1 cellular context compared by ENCODE assay signal in the genomic region with DNA sequence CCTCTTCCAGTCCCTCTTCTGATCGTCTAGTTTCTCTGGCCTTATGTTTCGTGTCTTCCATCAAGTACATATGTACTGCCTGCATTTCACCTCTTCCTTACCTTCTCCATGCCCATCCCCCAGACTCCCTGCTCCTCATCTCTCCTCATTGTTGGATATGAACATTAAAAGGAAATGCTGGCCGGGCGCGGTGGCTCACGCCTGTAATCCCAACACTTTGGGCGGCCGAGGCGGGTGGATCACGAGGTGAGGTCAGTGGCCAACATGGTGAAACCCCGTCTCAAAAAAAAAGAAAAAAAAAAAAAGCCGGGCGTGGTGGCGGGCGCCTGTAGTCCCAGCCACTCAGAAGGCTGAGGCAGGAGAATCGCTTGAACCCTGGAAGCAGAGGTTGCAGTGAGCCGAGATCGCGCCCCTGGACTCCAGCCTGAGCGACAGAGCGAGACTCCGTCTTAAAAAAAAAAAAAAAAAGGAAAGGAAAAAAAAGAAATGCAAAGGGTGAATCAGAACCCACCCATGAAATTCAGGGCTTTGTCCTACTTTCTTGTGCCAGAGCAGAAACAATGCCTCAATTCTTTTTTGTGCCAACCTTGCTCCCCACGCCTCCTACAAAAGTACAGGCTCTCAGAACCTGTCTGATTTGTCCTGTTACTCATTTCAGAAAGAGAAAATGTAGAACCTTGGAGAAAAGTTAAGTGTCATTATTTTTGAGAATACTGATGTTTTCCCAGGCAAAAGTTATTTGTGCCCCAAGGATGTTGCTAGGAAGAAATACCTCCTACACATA.
TF ChIP-seq lines count a peak whose summit lies in the region.

No MANE protein-coding gene starts in this region.

TF ChIP-seq in GM23338, 12 proteins besides CTCF, POLR2A, EP300 and RAD21 (continued from another document):
- TF ChIP-seq, protein P1, sequence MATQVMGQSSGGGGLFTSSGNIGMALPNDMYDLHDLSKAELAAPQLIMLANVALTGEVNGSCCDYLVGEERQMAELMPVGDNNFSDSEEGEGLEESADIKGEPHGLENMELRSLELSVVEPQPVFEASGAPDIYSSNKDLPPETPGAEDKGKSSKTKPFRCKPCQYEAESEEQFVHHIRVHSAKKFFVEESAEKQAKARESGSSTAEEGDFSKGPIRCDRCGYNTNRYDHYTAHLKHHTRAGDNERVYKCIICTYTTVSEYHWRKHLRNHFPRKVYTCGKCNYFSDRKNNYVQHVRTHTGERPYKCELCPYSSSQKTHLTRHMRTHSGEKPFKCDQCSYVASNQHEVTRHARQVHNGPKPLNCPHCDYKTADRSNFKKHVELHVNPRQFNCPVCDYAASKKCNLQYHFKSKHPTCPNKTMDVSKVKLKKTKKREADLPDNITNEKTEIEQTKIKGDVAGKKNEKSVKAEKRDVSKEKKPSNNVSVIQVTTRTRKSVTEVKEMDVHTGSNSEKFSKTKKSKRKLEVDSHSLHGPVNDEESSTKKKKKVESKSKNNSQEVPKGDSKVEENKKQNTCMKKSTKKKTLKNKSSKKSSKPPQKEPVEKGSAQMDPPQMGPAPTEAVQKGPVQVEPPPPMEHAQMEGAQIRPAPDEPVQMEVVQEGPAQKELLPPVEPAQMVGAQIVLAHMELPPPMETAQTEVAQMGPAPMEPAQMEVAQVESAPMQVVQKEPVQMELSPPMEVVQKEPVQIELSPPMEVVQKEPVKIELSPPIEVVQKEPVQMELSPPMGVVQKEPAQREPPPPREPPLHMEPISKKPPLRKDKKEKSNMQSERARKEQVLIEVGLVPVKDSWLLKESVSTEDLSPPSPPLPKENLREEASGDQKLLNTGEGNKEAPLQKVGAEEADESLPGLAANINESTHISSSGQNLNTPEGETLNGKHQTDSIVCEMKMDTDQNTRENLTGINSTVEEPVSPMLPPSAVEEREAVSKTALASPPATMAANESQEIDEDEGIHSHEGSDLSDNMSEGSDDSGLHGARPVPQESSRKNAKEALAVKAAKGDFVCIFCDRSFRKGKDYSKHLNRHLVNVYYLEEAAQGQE (IDR thresholded peaks at IDR 0.05; ENCODE audit: unreplicated experiment) = no peak
- TF ChIP-seq, protein P2, sequence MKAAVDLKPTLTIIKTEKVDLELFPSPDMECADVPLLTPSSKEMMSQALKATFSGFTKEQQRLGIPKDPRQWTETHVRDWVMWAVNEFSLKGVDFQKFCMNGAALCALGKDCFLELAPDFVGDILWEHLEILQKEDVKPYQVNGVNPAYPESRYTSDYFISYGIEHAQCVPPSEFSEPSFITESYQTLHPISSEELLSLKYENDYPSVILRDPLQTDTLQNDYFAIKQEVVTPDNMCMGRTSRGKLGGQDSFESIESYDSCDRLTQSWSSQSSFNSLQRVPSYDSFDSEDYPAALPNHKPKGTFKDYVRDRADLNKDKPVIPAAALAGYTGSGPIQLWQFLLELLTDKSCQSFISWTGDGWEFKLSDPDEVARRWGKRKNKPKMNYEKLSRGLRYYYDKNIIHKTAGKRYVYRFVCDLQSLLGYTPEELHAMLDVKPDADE (IDR thresholded peaks at IDR 0.05) = no peak
- TF ChIP-seq CREB1 (CRISPR knock-in tag; IDR thresholded peaks at IDR 0.05; ENCODE audit: low read depth) (no peak), POLR2AphosphoS5 (IDR thresholded peaks at IDR 0.05; ENCODE audit: low read depth) (no peak), EZH2phosphoT487 (IDR thresholded peaks at IDR 0.05; ENCODE audit: unreplicated experiment) (no peak), NANOG (IDR thresholded peaks at IDR 0.05; ENCODE audit: borderline replicate concordance) (no peak), JUNB (IDR thresholded peaks at IDR 0.05; ENCODE audit: unreplicated experiment) (no peak)
- TF ChIP-seq, protein P3, sequence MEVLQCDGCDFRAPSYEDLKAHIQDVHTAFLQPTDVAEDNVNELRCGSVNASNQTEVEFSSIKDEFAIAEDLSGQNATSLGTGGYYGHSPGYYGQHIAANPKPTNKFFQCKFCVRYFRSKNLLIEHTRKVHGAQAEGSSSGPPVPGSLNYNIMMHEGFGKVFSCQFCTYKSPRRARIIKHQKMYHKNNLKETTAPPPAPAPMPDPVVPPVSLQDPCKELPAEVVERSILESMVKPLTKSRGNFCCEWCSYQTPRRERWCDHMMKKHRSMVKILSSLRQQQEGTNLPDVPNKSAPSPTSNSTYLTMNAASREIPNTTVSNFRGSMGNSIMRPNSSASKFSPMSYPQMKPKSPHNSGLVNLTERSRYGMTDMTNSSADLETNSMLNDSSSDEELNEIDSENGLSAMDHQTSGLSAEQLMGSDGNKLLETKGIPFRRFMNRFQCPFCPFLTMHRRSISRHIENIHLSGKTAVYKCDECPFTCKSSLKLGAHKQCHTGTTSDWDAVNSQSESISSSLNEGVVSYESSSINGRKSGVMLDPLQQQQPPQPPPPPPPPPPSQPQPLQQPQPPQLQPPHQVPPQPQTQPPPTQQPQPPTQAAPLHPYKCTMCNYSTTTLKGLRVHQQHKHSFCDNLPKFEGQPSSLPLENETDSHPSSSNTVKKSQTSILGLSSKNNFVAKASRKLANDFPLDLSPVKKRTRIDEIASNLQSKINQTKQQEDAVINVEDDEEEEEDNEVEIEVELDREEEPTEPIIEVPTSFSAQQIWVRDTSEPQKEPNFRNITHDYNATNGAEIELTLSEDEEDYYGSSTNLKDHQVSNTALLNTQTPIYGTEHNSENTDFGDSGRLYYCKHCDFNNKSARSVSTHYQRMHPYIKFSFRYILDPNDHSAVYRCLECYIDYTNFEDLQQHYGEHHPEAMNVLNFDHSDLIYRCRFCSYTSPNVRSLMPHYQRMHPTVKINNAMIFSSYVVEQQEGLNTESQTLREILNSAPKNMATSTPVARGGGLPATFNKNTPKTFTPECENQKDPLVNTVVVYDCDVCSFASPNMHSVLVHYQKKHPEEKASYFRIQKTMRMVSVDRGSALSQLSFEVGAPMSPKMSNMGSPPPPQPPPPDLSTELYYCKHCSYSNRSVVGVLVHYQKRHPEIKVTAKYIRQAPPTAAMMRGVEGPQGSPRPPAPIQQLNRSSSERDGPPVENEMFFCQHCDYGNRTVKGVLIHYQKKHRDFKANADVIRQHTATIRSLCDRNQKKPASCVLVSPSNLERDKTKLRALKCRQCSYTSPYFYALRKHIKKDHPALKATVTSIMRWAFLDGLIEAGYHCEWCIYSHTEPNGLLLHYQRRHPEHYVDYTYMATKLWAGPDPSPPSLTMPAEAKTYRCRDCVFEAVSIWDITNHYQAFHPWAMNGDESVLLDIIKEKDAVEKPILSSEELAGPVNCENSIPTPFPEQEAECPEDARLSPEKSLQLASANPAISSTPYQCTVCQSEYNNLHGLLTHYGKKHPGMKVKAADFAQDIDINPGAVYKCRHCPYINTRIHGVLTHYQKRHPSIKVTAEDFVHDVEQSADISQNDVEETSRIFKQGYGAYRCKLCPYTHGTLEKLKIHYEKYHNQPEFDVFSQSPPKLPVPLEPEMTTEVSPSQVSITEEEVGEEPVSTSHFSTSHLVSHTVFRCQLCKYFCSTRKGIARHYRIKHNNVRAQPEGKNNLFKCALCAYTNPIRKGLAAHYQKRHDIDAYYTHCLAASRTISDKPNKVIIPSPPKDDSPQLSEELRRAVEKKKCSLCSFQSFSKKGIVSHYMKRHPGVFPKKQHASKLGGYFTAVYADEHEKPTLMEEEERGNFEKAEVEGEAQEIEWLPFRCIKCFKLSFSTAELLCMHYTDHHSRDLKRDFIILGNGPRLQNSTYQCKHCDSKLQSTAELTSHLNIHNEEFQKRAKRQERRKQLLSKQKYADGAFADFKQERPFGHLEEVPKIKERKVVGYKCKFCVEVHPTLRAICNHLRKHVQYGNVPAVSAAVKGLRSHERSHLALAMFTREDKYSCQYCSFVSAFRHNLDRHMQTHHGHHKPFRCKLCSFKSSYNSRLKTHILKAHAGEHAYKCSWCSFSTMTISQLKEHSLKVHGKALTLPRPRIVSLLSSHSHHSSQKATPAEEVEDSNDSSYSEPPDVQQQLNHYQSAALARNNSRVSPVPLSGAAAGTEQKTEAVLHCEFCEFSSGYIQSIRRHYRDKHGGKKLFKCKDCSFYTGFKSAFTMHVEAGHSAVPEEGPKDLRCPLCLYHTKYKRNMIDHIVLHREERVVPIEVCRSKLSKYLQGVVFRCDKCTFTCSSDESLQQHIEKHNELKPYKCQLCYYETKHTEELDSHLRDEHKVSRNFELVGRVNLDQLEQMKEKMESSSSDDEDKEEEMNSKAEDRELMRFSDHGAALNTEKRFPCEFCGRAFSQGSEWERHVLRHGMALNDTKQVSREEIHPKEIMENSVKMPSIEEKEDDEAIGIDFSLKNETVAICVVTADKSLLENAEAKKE (CRISPR knock-in tag; IDR thresholded peaks at IDR 0.05) = no peak
